ENCODE assay signal across 18 cellular contexts in genomic region chr1:99546432-99547416, GRCh38.
DNase-seq lines count a peak whose midpoint lies in the region; TF ChIP-seq lines count a peak whose summit lies in the region.
"Had no signal": no experiment of that assay in that cellular context is flagged by ENCODE, and none has a peak within 500 bp of the region (broad histone marks: within the 10 kb centered on the region; RNA-seq: fewer than 3 reads in every experiment).

No MANE protein-coding gene starts in this region.

- H3K9ac ChIP-seq in neural progenitor cell, result no peak overlapping the region

- TF ChIP-seq CTCF in neural progenitor cell (IDR thresholded peaks at IDR 0.05) (no peak), tibial nerve (IDR thresholded peaks at IDR 0.05) (no peak)

- no peaks in the 10 kb centered on the region for H3K9me3 Mint-ChIP-seq in neural progenitor cell
- H3K9me3 Mint-ChIP-seq: activated naive CD8-positive, alpha-beta T cell treated with anti-CD3 and anti-CD28 coated beads, Interleukin-2, amount 10 ng/mL, durations not matched to agents 7 days and 5 days; activated T-helper 1 cell treated with anti-CD3 and anti-CD28 coated beads, Interleukin-12 subunit alpha, Interleukin-12 subunit beta, Interleukin-2, Interleukin-4 antibody, amounts not matched to agents 30 ng/mL and 10 ng/mL and 1 ng/mL, durations not matched to agents 14 hours and 24 hours and 36 hours; stimulated activated memory B cell treated with anti-CD40 and anti-IgM and Interleukin-4, amounts not matched to agents 10 μg/mL and 1 μg/mL and 100 μg/mL, for 72 hours had no signal

- H3K4me2 ChIP-seq in neural progenitor cell, result no peak overlapping the region

- H3K4me1 Mint-ChIP-seq in neural progenitor cell, result peaks cover 18% of the 10 kb centered on the region
- H3K4me1 Mint-ChIP-seq: activated naive CD8-positive, alpha-beta T cell treated with anti-CD3 and anti-CD28 coated beads, Interleukin-2, amount 10 ng/mL, durations not matched to agents 7 days and 5 days; CD8-positive, alpha-beta memory T cell; stimulated activated memory B cell treated with anti-CD40 and anti-IgM and Interleukin-4, amounts not matched to agents 10 μg/mL and 1 μg/mL and 100 μg/mL, for 72 hours had no signal

- H3K36me3 ChIP-seq in neural progenitor cell (no peaks in the 10 kb centered on the region), tibial nerve (no peaks in the 10 kb centered on the region)
- H3K36me3 ChIP-seq: left ventricle myocardium inferior, thoracic aorta had no signal

- H3K4me1 ChIP-seq in neural progenitor cell (peaks cover 7% of the 10 kb centered on the region), tibial nerve (peaks cover 0 to 14% (median 0%) of the 10 kb centered on the region in 4 donors)

- TF ChIP-seq EP300 in tibial nerve (IDR thresholded peaks at IDR 0.05), result no peak

- H3K27me3 Mint-ChIP-seq in neural progenitor cell (ENCODE audit: insufficient read depth, low read depth), result no peaks in the 10 kb centered on the region
- H3K27me3 Mint-ChIP-seq: activated naive CD8-positive, alpha-beta T cell treated with anti-CD3 and anti-CD28 coated beads, Interleukin-2, amount 10 ng/mL, durations not matched to agents 7 days and 5 days had no signal

- 86% methylated on average over 3 of the region's 3 CpGs for WGBS in tibial nerve, 2 donors

- H3K4me3 Mint-ChIP-seq in neural progenitor cell, result no peak overlapping the region
- H3K4me3 Mint-ChIP-seq: activated naive CD8-positive, alpha-beta T cell treated with anti-CD3 and anti-CD28 coated beads, Interleukin-2, amount 10 ng/mL, durations not matched to agents 7 days and 5 days; activated T-helper 1 cell treated with anti-CD3 and anti-CD28 coated beads, Interleukin-12 subunit alpha, Interleukin-12 subunit beta, Interleukin-2, Interleukin-4 antibody, amounts not matched to agents 30 ng/mL and 10 ng/mL and 1 ng/mL, durations not matched to agents 14 hours and 24 hours and 36 hours; CD8-positive, alpha-beta memory T cell; stimulated activated memory B cell treated with anti-CD40 and anti-IgM and Interleukin-4, amounts not matched to agents 10 μg/mL and 1 μg/mL and 100 μg/mL, for 72 hours had no signal

- H3K9me3 ChIP-seq in neural progenitor cell (ENCODE audit: low read depth), result no peaks in the 10 kb centered on the region
- no peaks in the 10 kb centered on the region for H3K9me3 ChIP-seq in tibial nerve
- H3K9me3 ChIP-seq: left ventricle myocardium inferior, thoracic aorta had no signal

- H3F3A ChIP-seq in neural progenitor cell (ENCODE audit: low read depth), result no peaks in the 10 kb centered on the region

- no peak overlapping the region for H3K27ac Mint-ChIP-seq in neural progenitor cell
- H3K27ac Mint-ChIP-seq: activated naive CD8-positive, alpha-beta T cell treated with anti-CD3 and anti-CD28 coated beads, Interleukin-2, amount 10 ng/mL, durations not matched to agents 7 days and 5 days; activated T-helper 1 cell treated with anti-CD3 and anti-CD28 coated beads, Interleukin-12 subunit alpha, Interleukin-12 subunit beta, Interleukin-2, Interleukin-4 antibody, amounts not matched to agents 30 ng/mL and 10 ng/mL and 1 ng/mL, durations not matched to agents 14 hours and 24 hours and 36 hours; CD8-positive, alpha-beta memory T cell; stimulated activated memory B cell treated with anti-CD40 and anti-IgM and Interleukin-4, amounts not matched to agents 10 μg/mL and 1 μg/mL and 100 μg/mL, for 72 hours had no signal

- H2AFZ ChIP-seq in neural progenitor cell (replicated peaks), result peak overlapping the region; percentile 4

- H3K27me3 ChIP-seq in neural progenitor cell (no peaks in the 10 kb centered on the region), tibial nerve (no peaks in the 10 kb centered on the region)

- no peak for TF ChIP-seq POLR2A in tibial nerve (IDR thresholded peaks at IDR 0.05)

- H3K36me3 Mint-ChIP-seq in neural progenitor cell, result no peaks in the 10 kb centered on the region
- H3K36me3 Mint-ChIP-seq: activated naive CD8-positive, alpha-beta T cell treated with anti-CD3 and anti-CD28 coated beads, Interleukin-2, amount 10 ng/mL, durations not matched to agents 7 days and 5 days; CD8-positive, alpha-beta memory T cell; stimulated activated memory B cell treated with anti-CD40 and anti-IgM and Interleukin-4, amounts not matched to agents 10 μg/mL and 1 μg/mL and 100 μg/mL, for 72 hours had no signal

- no peaks in the 10 kb centered on the region for H4K20me1 ChIP-seq in neural progenitor cell (ENCODE audit: low read depth)

- H3K4me3 ChIP-seq in neural progenitor cell (no peak overlapping the region), tibial nerve (no peak overlapping the region)
- H3K4me3 ChIP-seq: left ventricle myocardium inferior, thoracic aorta had no signal

- H3K79me2 ChIP-seq in neural progenitor cell (ENCODE audit: low read depth), result no peaks in the 10 kb centered on the region

- H3K27ac ChIP-seq in neural progenitor cell (no peak overlapping the region), tibial nerve (no peak overlapping the region)
- H3K27ac ChIP-seq: left ventricle myocardium inferior, thoracic aorta had no signal

- DNase-seq in EH (ENCODE audit: low read depth) (peak; percentile 65), NCI-H2029 treated with DMSO at 0.1 percent for 48 hours (lab: John Stamatoyannopoulos, UW) (peak; percentile 8), dermis blood vessel endothelial cell (peak; percentile 60), neural progenitor cell (ENCODE audit: low spot score) (no peak), NCI-H1048 (lab: John Stamatoyannopoulos, UW) (no peak), tibial nerve (ENCODE audit: low spot score in 2 of 2) (no peak)
- DNase-seq in activated CD4-positive, alpha-beta T cell treated with anti-CD3 and anti-CD28 coated beads for 48 hours, result no peak
- DNase-seq: activated naive CD8-positive, alpha-beta T cell treated with anti-CD3 and anti-CD28 coated beads, Interleukin-2, amount 10 ng/mL, durations not matched to agents 7 days and 5 days; CD8-positive, alpha-beta memory T cell; glutamatergic neuron; left ventricle myocardium inferior; NCI-H146; nucleus accumbens; right cardiac atrium; stimulated activated CD4-positive, alpha-beta T cell treated with anti-CD3 and anti-CD28 coated beads, Interleukin-15, amount 100 ng/mL, for 24 hours had no signal

Comparison
In these comparisons a context has a peak if more than half of its experiments do, and no peak if none do; other contexts are left out.
1. DNase-seq: peak in EH (single experiment), NCI-H2029 treated with DMSO at 0.1 percent for 48 hours (single experiment) and dermis blood vessel endothelial cell (single experiment); none in neural progenitor cell (single experiment), NCI-H1048 (single experiment), activated CD4-positive, alpha-beta T cell treated with anti-CD3 and anti-CD28 coated beads for 48 hours (single experiment) and tibial nerve (0 of 2).